In genomic region chr2:158042245-158042644, GRCh38 we compare ENCODE assay signal across 1 cellular context.
TF ChIP-seq lines count a peak whose summit lies in the region.

No MANE protein-coding gene starts in this region.

TF ChIP-seq in SK-N-SH, 30 proteins besides CTCF, POLR2A, EP300 and RAD21 (continued from another document):
- TF ChIP-seq PBX3 (IDR thresholded peaks at IDR 0.05) (no peak), JUND (IDR thresholded peaks at IDR 0.05) (no peak), RCOR1 (IDR thresholded peaks at IDR 0.05; ENCODE audit: low read length) (peak; percentile 63; the same call in 1 of the 2 replicates), NFIC (IDR thresholded peaks at IDR 0.05; ENCODE audit: borderline replicate concordance) (no peak), TCF12 (IDR thresholded peaks at IDR 0.05) (peak; percentile 9; the same call in 1 of the 2 replicates), CHD2 (IDR thresholded peaks at IDR 0.05; ENCODE audit: low read length, partially characterized antibody) (peak; percentile 61), RFX5 (IDR thresholded peaks at IDR 0.05; ENCODE audit: low read length) (no peak)
